2 cellular contexts compared by ENCODE assay signal in the genomic region with DNA sequence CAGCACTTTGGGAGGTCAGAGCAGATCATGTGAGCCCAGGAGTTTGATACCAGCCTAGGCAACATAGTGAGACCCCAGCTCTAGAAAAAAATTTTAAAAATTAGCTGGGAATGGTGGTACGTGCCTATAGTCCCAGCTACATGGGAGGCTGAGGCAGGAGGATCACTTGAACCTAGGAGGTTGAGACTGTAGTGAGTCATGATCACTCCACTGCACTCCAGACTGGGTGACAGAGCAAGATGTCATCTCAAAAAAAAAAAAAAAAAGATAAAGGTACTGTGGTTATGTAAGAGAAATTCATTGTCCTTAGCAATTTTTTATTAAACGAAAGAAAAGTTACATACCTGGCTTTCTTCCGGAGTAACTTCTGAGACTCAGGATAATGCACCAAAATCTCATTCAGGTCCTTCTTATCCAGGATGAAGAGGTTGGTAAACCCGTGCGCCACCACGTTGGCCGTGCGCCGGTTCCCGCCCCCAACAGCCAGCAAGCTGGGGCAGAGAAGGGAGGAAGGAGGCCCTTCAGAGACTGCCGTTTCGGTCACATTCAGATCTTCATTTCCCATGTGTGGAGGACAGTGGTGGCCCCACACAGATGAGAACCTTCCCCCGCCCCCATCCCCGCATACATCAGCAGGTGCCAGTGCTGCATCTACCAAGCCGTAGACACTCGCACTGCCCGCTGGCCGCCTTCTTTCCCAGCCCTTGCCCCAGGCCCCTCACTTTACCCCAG.
TF ChIP-seq lines count a peak whose summit lies in the region.

No MANE protein-coding gene starts in this region.

TF ChIP-seq in HepG2, 621 proteins besides CTCF, POLR2A, EP300 and RAD21:
- TF ChIP-seq, protein P1, sequence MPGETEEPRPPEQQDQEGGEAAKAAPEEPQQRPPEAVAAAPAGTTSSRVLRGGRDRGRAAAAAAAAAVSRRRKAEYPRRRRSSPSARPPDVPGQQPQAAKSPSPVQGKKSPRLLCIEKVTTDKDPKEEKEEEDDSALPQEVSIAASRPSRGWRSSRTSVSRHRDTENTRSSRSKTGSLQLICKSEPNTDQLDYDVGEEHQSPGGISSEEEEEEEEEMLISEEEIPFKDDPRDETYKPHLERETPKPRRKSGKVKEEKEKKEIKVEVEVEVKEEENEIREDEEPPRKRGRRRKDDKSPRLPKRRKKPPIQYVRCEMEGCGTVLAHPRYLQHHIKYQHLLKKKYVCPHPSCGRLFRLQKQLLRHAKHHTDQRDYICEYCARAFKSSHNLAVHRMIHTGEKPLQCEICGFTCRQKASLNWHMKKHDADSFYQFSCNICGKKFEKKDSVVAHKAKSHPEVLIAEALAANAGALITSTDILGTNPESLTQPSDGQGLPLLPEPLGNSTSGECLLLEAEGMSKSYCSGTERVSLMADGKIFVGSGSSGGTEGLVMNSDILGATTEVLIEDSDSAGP (CRISPR knock-in tag; IDR thresholded peaks at IDR 0.05; ENCODE audit: borderline replicate concordance): 0 out of 2 replicates have a peak, but pooled peaks have one; percentile 31
- TF ChIP-seq, protein P2, sequence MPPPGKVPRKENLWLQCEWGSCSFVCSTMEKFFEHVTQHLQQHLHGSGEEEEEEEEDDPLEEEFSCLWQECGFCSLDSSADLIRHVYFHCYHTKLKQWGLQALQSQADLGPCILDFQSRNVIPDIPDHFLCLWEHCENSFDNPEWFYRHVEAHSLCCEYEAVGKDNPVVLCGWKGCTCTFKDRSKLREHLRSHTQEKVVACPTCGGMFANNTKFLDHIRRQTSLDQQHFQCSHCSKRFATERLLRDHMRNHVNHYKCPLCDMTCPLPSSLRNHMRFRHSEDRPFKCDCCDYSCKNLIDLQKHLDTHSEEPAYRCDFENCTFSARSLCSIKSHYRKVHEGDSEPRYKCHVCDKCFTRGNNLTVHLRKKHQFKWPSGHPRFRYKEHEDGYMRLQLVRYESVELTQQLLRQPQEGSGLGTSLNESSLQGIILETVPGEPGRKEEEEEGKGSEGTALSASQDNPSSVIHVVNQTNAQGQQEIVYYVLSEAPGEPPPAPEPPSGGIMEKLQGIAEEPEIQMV (CRISPR knock-in tag; IDR thresholded peaks at IDR 0.05; ENCODE audit: low read depth): no peak
- no peak for TF ChIP-seq ZSCAN31 (CRISPR knock-in tag; IDR thresholded peaks at IDR 0.05; ENCODE audit: low read depth)
- TF ChIP-seq ZNF770 (CRISPR knock-in tag; IDR thresholded peaks at IDR 0.05): peak; percentile 87
- no peak for TF ChIP-seq ZNF766 (CRISPR knock-in tag; IDR thresholded peaks at IDR 0.05; ENCODE audit: borderline replicate concordance)

TF ChIP-seq in K562, 482 proteins besides CTCF, POLR2A, EP300 and RAD21:
- TF ChIP-seq ATF3 (IDR thresholded peaks at IDR 0.05) (peak; percentile 35; the same call in 1 of the 2 replicates), ATF3 (CRISPR knock-in tag; conservative IDR thresholded peaks at IDR 0.05) (no peak), ZNF354B (CRISPR knock-in tag; IDR thresholded peaks at IDR 0.05) (no peak), ZNF174 (CRISPR knock-in tag; IDR thresholded peaks at IDR 0.05) (no peak), ZNF384 (IDR thresholded peaks at IDR 0.05; ENCODE audit: low read depth, low read length) (peak; percentile 66), FOSL1 (tag; conservative IDR thresholded peaks at IDR 0.05) (peak; percentile 70), ZNF324 (CRISPR knock-in tag; IDR thresholded peaks at IDR 0.05) (no peak), BCOR (IDR thresholded peaks at IDR 0.05) (peak; percentile 22), JUND (IDR thresholded peaks at IDR 0.05; ENCODE audit: borderline replicate concordance, low read depth, low read length) (no peak), JUND (tag; IDR thresholded peaks at IDR 0.05; ENCODE audit: borderline replicate concordance, low read depth, low read length) (0 out of 3 replicates have a peak, but pooled peaks have one; percentile 15)
TF ChIP-seq in K562: peak in this region for 5.
